Comparison of ENCODE assay signal across 36 cellular contexts in genomic region chr22:20232237-20232598, GRCh38.
"Had no signal": no experiment of that assay in that cellular context is flagged by ENCODE, and none has a peak within 500 bp of the region (broad histone marks: within the 10 kb centered on the region; RNA-seq: fewer than 3 reads in every experiment).

No MANE protein-coding gene starts in this region.

- H3K4me1 Mint-ChIP-seq: activated CD4-positive, alpha-beta T cell treated with anti-CD3 and anti-CD28 coated beads for 36 hours; activated CD4-positive, alpha-beta T cell treated with anti-CD3 and anti-CD28 coated beads, Interleukin-2, amount 10 ng/mL, durations not matched to agents 24 days and 14 days; activated naive CD8-positive, alpha-beta T cell treated with anti-CD3 and anti-CD28 coated beads, Interleukin-2, amount 50 U/mL, for 24 hours; T-helper 17 cell had no signal

- H3K4me3 Mint-ChIP-seq: activated CD4-positive, alpha-beta T cell treated with anti-CD3 and anti-CD28 coated beads for 36 hours; activated CD4-positive, alpha-beta T cell treated with anti-CD3 and anti-CD28 coated beads, Interleukin-2, amount 10 ng/mL, durations not matched to agents 24 days and 14 days; activated CD8-positive, alpha-beta T cell treated with anti-CD3 and anti-CD28 coated beads for 36 hours; activated naive CD4-positive, alpha-beta T cell treated with anti-CD3 and anti-CD28 coated beads for 36 hours; activated naive CD4-positive, alpha-beta T cell treated with anti-CD3 and anti-CD28 coated beads, Interleukin-2, amount 50 U/mL, for 24 hours; activated naive CD8-positive, alpha-beta T cell treated with anti-CD3 and anti-CD28 coated beads for 36 hours; activated naive CD8-positive, alpha-beta T cell treated with anti-CD3 and anti-CD28 coated beads, Interleukin-2, amount 50 U/mL, for 24 hours; activated T-cell treated with anti-CD3 and anti-CD28 coated beads, Interleukin-2, amount 50 U/mL, for 4 hours; activated T-helper 1 cell treated with anti-CD3 and anti-CD28 coated beads, Interleukin-12 subunit alpha, Interleukin-12 subunit beta, Interleukin-2, Interleukin-4 antibody, amounts not matched to agents 30 ng/mL and 10 ng/mL and 1 ng/mL, durations not matched to agents 14 hours and 24 hours and 36 hours; effector memory CD8-positive, alpha-beta T cell; T-helper 17 cell; T-helper 2 cell treated with Interferon-gamma antibody and Interleukin-4, amounts not matched to agents 5 μg/mL and 100 μg/mL, for 36 hours had no signal

- H3K27me3 ChIP-seq: adrenal gland, body of pancreas, esophagus muscularis mucosa, gastrocnemius medialis, heart left ventricle had no signal

- DNase-seq: activated CD4-positive, alpha-beta T cell treated with anti-CD3 and anti-CD28 coated beads for 36 hours; activated CD4-positive, alpha-beta T cell treated with anti-CD3 and anti-CD28 coated beads, Interleukin-2, amount 10 ng/mL, durations not matched to agents 24 days and 14 days; activated CD4-positive, alpha-beta T cell treated with anti-CD3 and anti-CD28 coated beads, Interleukin-2, amount 50 U/mL, for 48 hours; activated CD4-positive, CD25-positive, alpha-beta regulatory T cell; activated CD4-positive, CD25-positive, alpha-beta regulatory T cell treated with anti-CD3 and anti-CD28 coated beads, Interleukin-2, amount 50 U/mL, for 72 hours; activated CD8-positive, alpha-beta memory T cell treated with anti-CD3 and anti-CD28 coated beads for 24 hours; activated CD8-positive, alpha-beta T cell treated with anti-CD3 and anti-CD28 coated beads for 36 hours; activated effector memory CD4-positive, alpha-beta T cell treated with anti-CD3 and anti-CD28 coated beads, Interleukin-2, amount 50 U/mL, for 16 hours; activated naive CD4-positive, alpha-beta T cell treated with anti-CD3 and anti-CD28 coated beads for 36 hours; activated naive CD8-positive, alpha-beta T cell treated with anti-CD3 and anti-CD28 coated beads for 36 hours; activated naive CD8-positive, alpha-beta T cell treated with anti-CD3 and anti-CD28 coated beads, Interleukin-2, amount 50 U/mL, for 24 hours; activated T-cell treated with anti-CD3 and anti-CD28 coated beads, Interleukin-2, amount 50 U/mL, for 4 hours; adrenal gland; amygdala; aorta; body of pancreas; caudate nucleus; cortex of kidney; dermis blood vessel endothelial cell; effector CD4-positive, alpha-beta T cell; effector memory CD8-positive, alpha-beta T cell; erythroblast; foreskin keratinocyte; gastrocnemius medialis; glutamatergic neuron; heart left ventricle; T-helper 1 cell; T-helper 17 cell; T1000; WERI-Rb-1 had no signal

- H3K9me3 ChIP-seq: adrenal gland, body of pancreas, esophagus muscularis mucosa, gastrocnemius medialis, heart left ventricle had no signal

- H3K9me3 Mint-ChIP-seq: activated CD4-positive, alpha-beta T cell treated with anti-CD3 and anti-CD28 coated beads, Interleukin-2, amount 10 ng/mL, durations not matched to agents 24 days and 14 days; activated CD8-positive, alpha-beta T cell treated with anti-CD3 and anti-CD28 coated beads for 36 hours; activated naive CD4-positive, alpha-beta T cell treated with anti-CD3 and anti-CD28 coated beads for 36 hours; activated naive CD4-positive, alpha-beta T cell treated with anti-CD3 and anti-CD28 coated beads, Interleukin-2, amount 50 U/mL, for 24 hours; activated naive CD8-positive, alpha-beta T cell treated with anti-CD3 and anti-CD28 coated beads for 36 hours; activated naive CD8-positive, alpha-beta T cell treated with anti-CD3 and anti-CD28 coated beads, Interleukin-2, amount 50 U/mL, for 24 hours; activated T-cell treated with anti-CD3 and anti-CD28 coated beads, Interleukin-2, amount 50 U/mL, for 4 hours; activated T-helper 1 cell treated with anti-CD3 and anti-CD28 coated beads, Interleukin-12 subunit alpha, Interleukin-12 subunit beta, Interleukin-2, Interleukin-4 antibody, amounts not matched to agents 30 ng/mL and 10 ng/mL and 1 ng/mL, durations not matched to agents 14 hours and 24 hours and 36 hours; activated T-helper 2 cell treated with anti-CD3 and anti-CD28 coated beads, Interferon-gamma antibody, Interleukin-2, Interleukin-4, amounts not matched to agents 10 μg/mL and 5 μg/mL and 100 μg/mL, durations not matched to agents 14 hours and 24 hours and 36 hours; effector memory CD8-positive, alpha-beta T cell; T-helper 2 cell treated with Interferon-gamma antibody and Interleukin-4, amounts not matched to agents 5 μg/mL and 100 μg/mL, for 36 hours had no signal

- H3K4me1 ChIP-seq: adrenal gland, foreskin keratinocyte, gastrocnemius medialis had no signal

- H3K27ac Mint-ChIP-seq: activated CD4-positive, alpha-beta T cell treated with anti-CD3 and anti-CD28 coated beads for 36 hours; activated CD4-positive, alpha-beta T cell treated with anti-CD3 and anti-CD28 coated beads, Interleukin-2, amount 10 ng/mL, durations not matched to agents 24 days and 14 days; activated CD8-positive, alpha-beta T cell treated with anti-CD3 and anti-CD28 coated beads for 36 hours; activated naive CD4-positive, alpha-beta T cell treated with anti-CD3 and anti-CD28 coated beads for 36 hours; activated naive CD4-positive, alpha-beta T cell treated with anti-CD3 and anti-CD28 coated beads, Interleukin-2, amount 50 U/mL, for 24 hours; activated naive CD8-positive, alpha-beta T cell treated with anti-CD3 and anti-CD28 coated beads for 36 hours; activated naive CD8-positive, alpha-beta T cell treated with anti-CD3 and anti-CD28 coated beads, Interleukin-2, amount 50 U/mL, for 24 hours; activated T-helper 1 cell treated with anti-CD3 and anti-CD28 coated beads, Interleukin-12 subunit alpha, Interleukin-12 subunit beta, Interleukin-2, Interleukin-4 antibody, amounts not matched to agents 30 ng/mL and 10 ng/mL and 1 ng/mL, durations not matched to agents 14 hours and 24 hours and 36 hours; activated T-helper 2 cell treated with anti-CD3 and anti-CD28 coated beads, Interferon-gamma antibody, Interleukin-2, Interleukin-4, amounts not matched to agents 10 μg/mL and 5 μg/mL and 100 μg/mL, durations not matched to agents 14 hours and 24 hours and 36 hours; effector memory CD8-positive, alpha-beta T cell; T-helper 17 cell; T-helper 2 cell treated with Interferon-gamma antibody and Interleukin-4, amounts not matched to agents 5 μg/mL and 100 μg/mL, for 36 hours had no signal

- H3K27ac ChIP-seq: adrenal gland, body of pancreas, esophagus muscularis mucosa, foreskin keratinocyte, gastrocnemius medialis, heart left ventricle, WERI-Rb-1 had no signal

- ATAC-seq: activated CD4-positive, alpha-beta T cell treated with anti-CD3 and anti-CD28 coated beads for 36 hours; activated CD8-positive, alpha-beta T cell treated with anti-CD3 and anti-CD28 coated beads for 36 hours; activated naive CD8-positive, alpha-beta T cell treated with anti-CD3 and anti-CD28 coated beads, Interleukin-2, amount 50 U/mL, for 24 hours; activated T-cell treated with anti-CD3 and anti-CD28 coated beads, Interleukin-2, amount 50 U/mL, for 4 hours; body of pancreas; effector memory CD8-positive, alpha-beta T cell; foreskin keratinocyte; gastrocnemius medialis; heart left ventricle; T-helper 17 cell had no signal

- FAIRE-seq: colon had no signal

- H3K4me3 ChIP-seq: adrenal gland, body of pancreas, esophagus muscularis mucosa, gastrocnemius medialis, heart left ventricle had no signal

- H3K36me3 ChIP-seq: adrenal gland, esophagus muscularis mucosa, gastrocnemius medialis, heart left ventricle, WERI-Rb-1 had no signal

- H3K36me3 Mint-ChIP-seq: activated naive CD4-positive, alpha-beta T cell treated with anti-CD3 and anti-CD28 coated beads, Interleukin-2, amount 50 U/mL, for 24 hours; activated naive CD8-positive, alpha-beta T cell treated with anti-CD3 and anti-CD28 coated beads for 36 hours had no signal

- H3K27me3 Mint-ChIP-seq: activated CD4-positive, alpha-beta T cell treated with anti-CD3 and anti-CD28 coated beads for 36 hours; activated CD4-positive, alpha-beta T cell treated with anti-CD3 and anti-CD28 coated beads, Interleukin-2, amount 10 ng/mL, durations not matched to agents 24 days and 14 days; activated CD8-positive, alpha-beta T cell treated with anti-CD3 and anti-CD28 coated beads for 36 hours; activated naive CD4-positive, alpha-beta T cell treated with anti-CD3 and anti-CD28 coated beads, Interleukin-2, amount 50 U/mL, for 24 hours; activated naive CD8-positive, alpha-beta T cell treated with anti-CD3 and anti-CD28 coated beads for 36 hours; activated naive CD8-positive, alpha-beta T cell treated with anti-CD3 and anti-CD28 coated beads, Interleukin-2, amount 50 U/mL, for 24 hours; effector memory CD8-positive, alpha-beta T cell; T-helper 17 cell had no signal
